21 cellular contexts compared by ENCODE assay signal in the genomic region with DNA sequence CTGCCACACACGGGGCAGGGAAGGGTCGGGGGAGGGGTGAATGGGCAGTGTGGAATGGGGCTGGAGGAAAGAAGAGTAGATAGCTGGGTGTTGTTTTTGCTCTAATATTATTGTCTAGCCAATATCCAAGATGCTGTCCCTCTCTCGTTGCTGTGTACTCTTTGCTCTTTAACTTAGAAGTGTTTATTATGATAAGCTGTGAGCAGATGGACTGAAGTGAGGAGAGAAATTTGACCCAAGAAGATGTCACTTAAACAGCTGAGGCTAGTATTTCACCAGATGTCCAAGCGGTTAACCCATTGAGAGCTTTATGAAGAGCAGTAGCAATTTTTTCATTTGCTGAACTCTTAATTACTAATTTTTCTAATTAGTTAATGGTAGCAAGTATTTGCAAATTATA.
DNase-seq lines count a peak whose midpoint lies in the region; ATAC-seq, FAIRE-seq and TF ChIP-seq lines count a peak whose summit lies in the region.
"Had no signal": no experiment of that assay in that cellular context is flagged by ENCODE, and none has a peak within 500 bp of the region (broad histone marks: within the 10 kb centered on the region; RNA-seq: fewer than 3 reads in every experiment).

No MANE protein-coding gene starts in this region.

- no peak overlapping the region for H3K23ac ChIP-seq in H1 (ENCODE audit: insufficient read length)

- H4K20me1 ChIP-seq in H1 (replicated peaks in 1 of 2; ENCODE audit: control insufficient read depth in 1 of 2, insufficient read depth in 2 of 2, low read length in 2 of 2): no peaks in the 10 kb centered on the region

- H3K18ac ChIP-seq in H1 (ENCODE audit: extremely low read depth, low read length): no peak overlapping the region

- H3K9me3 ChIP-seq in H1 (ENCODE audit: insufficient read depth in 2 of 2, low read depth in 1 of 2, low read length in 1 of 2): no peaks in the 10 kb centered on the region
- H3K9me3 ChIP-seq: right atrium auricular region had no signal

- no peak overlapping the region for H3K4me2 ChIP-seq in H1 (ENCODE audit: insufficient read depth in 1 of 2, low read depth in 2 of 2, low read length in 2 of 2)

- H3K56ac ChIP-seq in H1 (replicated peaks; ENCODE audit: insufficient read length, low read depth, low read length): no peak overlapping the region

- DNase-seq in NCI-H1436 (lab: John Stamatoyannopoulos, UW) (peak; percentile 17), NCI-H1436 treated with DMSO at 0.1 percent for 48 hours (lab: John Stamatoyannopoulos, UW) (no peak), NCI-H69 (lab: John Stamatoyannopoulos, UW) (peak; percentile 80), H1 (ENCODE audit: low read depth in 1 of 2, low spot score in 2 of 2) (no peak), smooth muscle cell of the brain vasculature (ENCODE audit: low read depth, low spot score) (peak; percentile 41)
- DNase-seq: 8988T; activated CD4-positive, alpha-beta T cell treated with anti-CD3 and anti-CD28 coated beads, Interleukin-2, amount 10 ng/mL, durations not matched to agents 24 days and 14 days; activated gamma-delta T cell treated with Interleukin-2 at 50 U/mL for 16 hours; amniotic stem cell; COR-L47; dorsolateral prefrontal cortex; foreskin keratinocyte; islet precursor cell; NCI-H526 had no signal

- no peaks in the 10 kb centered on the region for H3K27me3 ChIP-seq in H1 (replicated peaks in 1 of 4; ENCODE audit: control insufficient read depth in 3 of 4, extremely low read depth in 1 of 4, insufficient read depth in 3 of 4, low read length in 3 of 4)
- H3K27me3 ChIP-seq: cardiac muscle cell, foreskin keratinocyte, right atrium auricular region had no signal

- no peak overlapping the region for H2AK5ac ChIP-seq in H1 (ENCODE audit: low read depth, low read length)

- H2BK12ac ChIP-seq in H1 (ENCODE audit: low read depth, low read length): no peak overlapping the region

- H3K36me3 ChIP-seq in H1 (ENCODE audit: control insufficient read depth in 2 of 4, insufficient read depth in 4 of 4, low read length in 3 of 4): no peaks in the 10 kb centered on the region
- H3K36me3 ChIP-seq: cardiac muscle cell, right atrium auricular region had no signal

- H4K91ac ChIP-seq in H1 (replicated peaks; ENCODE audit: insufficient read length, low read length): no peak overlapping the region

- ATAC-seq in HG02610 (IDR thresholded peaks at IDR 0.05; ENCODE audit: unreplicated experiment) (no peak), GM21825 (IDR thresholded peaks at IDR 0.05; ENCODE audit: unreplicated experiment) (no peak), HG02642 (IDR thresholded peaks at IDR 0.05; ENCODE audit: poor library complexity, unreplicated experiment) (no peak)
- ATAC-seq: foreskin keratinocyte had no signal

- TF ChIP-seq EP300 in H1 (IDR thresholded peaks at IDR 0.05; ENCODE audit: borderline replicate concordance in 1 of 2, low read depth in 2 of 2, low read length in 2 of 2): no peak

- H4K8ac ChIP-seq in H1 (ENCODE audit: extremely low read depth, insufficient read depth, low read length): no peak overlapping the region

- no peaks in the 10 kb centered on the region for H3K79me1 ChIP-seq in H1 (ENCODE audit: low read depth, low read length)

- WGBS in H1 (ENCODE audit: extremely low coverage in 1 of 2, insufficient coverage in 1 of 2, insufficient read length in 1 of 2, insufficient replicate concordance in 2 of 2, low coverage in 1 of 2, low lambda C conversion rate in 2 of 2, missing lambda C conversion rate in 1 of 2), 2 experiments: 86% methylated on average over 4 of the region's 4 CpGs; no CpG with 5 or more reads in 1 of the 2 experiments

- no peak overlapping the region for H2BK5ac ChIP-seq in H1 (ENCODE audit: low read depth, low read length)

- H2BK20ac ChIP-seq in H1 (ENCODE audit: low read length): no peak overlapping the region

- peaks cover 0 to 3% (median 0%) of the 10 kb centered on the region in 4 experiments; a peak in 1 of 7 replicates for H3K4me1 ChIP-seq in H1 (replicated peaks in 1 of 4; ENCODE audit: control insufficient read depth in 3 of 4, insufficient read depth in 4 of 4, low read length in 3 of 4)
- H3K4me1 ChIP-seq: foreskin keratinocyte, right atrium auricular region had no signal

- H2BK15ac ChIP-seq in H1 (ENCODE audit: low read length): no peak overlapping the region

- TF ChIP-seq CTCF in H1 (IDR thresholded peaks at IDR 0.05; ENCODE audit: control extremely low read depth in 1 of 3, insufficient read depth in 1 of 3, low read depth in 1 of 3, low read length in 3 of 3): no peak

- H3K27ac ChIP-seq in H1 (ENCODE audit: low read depth, low read length): no peak overlapping the region
- H3K27ac ChIP-seq: cardiac muscle cell, dorsolateral prefrontal cortex, foreskin keratinocyte, right atrium auricular region had no signal

- H3K4ac ChIP-seq in H1 (replicated peaks; ENCODE audit: insufficient read length, low read depth, low read length): no peak overlapping the region

- POLR2A ChIA-PET in H1 (lab: Charles Lee; ENCODE audit: partially characterized antibody): no interaction called here

- FAIRE-seq in H1 (lab: Jason Lieb, UNC): no peak
- FAIRE-seq: urothelium cell line had no signal

- H3K9ac ChIP-seq in H1 (replicated peaks in 1 of 4; ENCODE audit: extremely low read depth in 1 of 4, low read depth in 3 of 4, low read length in 3 of 4): no peak overlapping the region

- H2BK120ac ChIP-seq in H1 (replicated peaks; ENCODE audit: low read depth, low read length): peak overlapping the region; percentile 33

- no peak overlapping the region for H3K14ac ChIP-seq in H1 (ENCODE audit: insufficient read length)

- no peaks in the 10 kb centered on the region for H3K23me2 ChIP-seq in H1 (ENCODE audit: low read depth, low read length)

- H2AFZ ChIP-seq in H1 (ENCODE audit: low read length): peak overlapping the region; percentile 49; the same call in 1 of the 2 replicates

- TF ChIP-seq POLR2A in H1 (IDR thresholded peaks at IDR 0.05; ENCODE audit: control extremely low read depth in 1 of 2, low read depth in 2 of 2, low read length in 2 of 2): no peak

- no peak overlapping the region for H3K4me3 ChIP-seq in H1 (ENCODE audit: extremely low read depth in 1 of 4, insufficient read depth in 2 of 4, low read depth in 3 of 4, low read length in 4 of 4)
- H3K4me3 ChIP-seq: cardiac muscle cell, dorsolateral prefrontal cortex, lung, right atrium auricular region had no signal

- H3K79me2 ChIP-seq in H1 (ENCODE audit: control insufficient read depth in 1 of 2, insufficient read depth in 2 of 2, low read length in 2 of 2): no peaks in the 10 kb centered on the region

- H4K5ac ChIP-seq in H1 (ENCODE audit: insufficient read length, low read depth, low read length): no peak overlapping the region

- CTCF ChIA-PET in H1 (lab: Charles Lee; ENCODE audit: partially characterized antibody): interaction anchor here (1.4 to 1.5 kb wide), 2 partner anchors 12 to 146 kb away, joined by 3 to 5 read pairs; no protein-coding TSS in a partner anchor

- no peak for TF ChIP-seq RAD21 in H1 (IDR thresholded peaks at IDR 0.05 in 1 of 2, conservative IDR thresholded peaks at IDR 0.05 in 1 of 2; ENCODE audit: low read depth in 2 of 2, low read length in 2 of 2)

TF ChIP-seq in H1, 55 proteins besides CTCF, POLR2A, EP300 and RAD21:
- TF ChIP-seq MAX (IDR thresholded peaks at IDR 0.05) (0 out of 2 replicates have a peak, but pooled peaks have one; percentile 44), CEBPB (IDR thresholded peaks at IDR 0.05; ENCODE audit: low read depth, low read length) (no peak)

Comparison
In these comparisons a context has a peak if more than half of its experiments do, and no peak if none do; other contexts are left out.
1. DNase-seq: peak in NCI-H1436 (single experiment), NCI-H69 (single experiment) and smooth muscle cell of the brain vasculature (single experiment); none in NCI-H1436 treated with DMSO at 0.1 percent for 48 hours (single experiment) and H1 (0 of 2).